Comparison of ENCODE assay signal across 27 cellular contexts in genomic region chr18:67310826-67311225, GRCh38.
DNase-seq lines count a peak whose midpoint lies in the region; ATAC-seq, FAIRE-seq and TF ChIP-seq lines count a peak whose summit lies in the region.
"Had no signal": no experiment of that assay in that cellular context is flagged by ENCODE, and none has a peak within 500 bp of the region (broad histone marks: within the 10 kb centered on the region; RNA-seq: fewer than 3 reads in every experiment).

No MANE protein-coding gene starts in this region.

- no TSS peak for BruUV-seq in endothelial cell of umbilical vein (replicated peaks; lab: Mats Ljungman, UMichigan)

- H4K20me1 ChIP-seq in endothelial cell of umbilical vein (replicated peaks; ENCODE audit: control insufficient read depth, extremely low read depth, insufficient read depth, low read length), result no peaks in the 10 kb centered on the region

- H3K4me1 ChIP-seq in RWPE2 (ENCODE audit: insufficient read depth, poor library complexity, severe bottlenecking) (peaks cover 10% of the 10 kb centered on the region), endothelial cell of umbilical vein (ENCODE audit: control insufficient read depth, extremely low read depth, insufficient read depth, low read length) (peaks cover 5% of the 10 kb centered on the region), Peyer's patch (no peaks in the 10 kb centered on the region)
- H3K4me1 ChIP-seq: body of pancreas, left lung, psoas muscle, SJCRH30, uterus had no signal

- H3K4me1 Mint-ChIP-seq in osteocyte (ENCODE audit: unreplicated experiment), result peaks cover 30% of the 10 kb centered on the region

- peak; percentile 70 for FAIRE-seq in endothelial cell of umbilical vein (lab: Jason Lieb, UNC)
- FAIRE-seq: GM18507 had no signal

- no peaks in the 10 kb centered on the region for H3K27me3 ChIP-seq in RWPE2 (ENCODE audit: insufficient read depth, poor library complexity, severe bottlenecking)
- H3K27me3 ChIP-seq in endothelial cell of umbilical vein (ENCODE audit: control insufficient read depth in 2 of 2, insufficient read depth in 2 of 2, low read length in 2 of 2), result no peaks in the 10 kb centered on the region
- H3K27me3 ChIP-seq in Peyer's patch, result no peaks in the 10 kb centered on the region
- H3K27me3 ChIP-seq: body of pancreas, left lung, MG63, SJCRH30, uterus had no signal

- CTCF ChIA-PET in endothelial cell of umbilical vein (lab: Charles Lee), result interaction anchor here (1.0 kb wide), 1 partner anchor 9 kb away, joined by 3 read pairs; no protein-coding TSS in a partner anchor

- H3K9me3 ChIP-seq in RWPE2 (ENCODE audit: severe bottlenecking) (no peaks in the 10 kb centered on the region), endothelial cell of umbilical vein (replicated peaks; ENCODE audit: control insufficient read depth, insufficient read depth, low read length) (no peaks in the 10 kb centered on the region), Peyer's patch (no peaks in the 10 kb centered on the region)
- H3K9me3 ChIP-seq: body of pancreas, left lung, MG63, psoas muscle, SJCRH30, uterus had no signal

- H2AFZ ChIP-seq in endothelial cell of umbilical vein (ENCODE audit: low read depth, low read length), result no peak overlapping the region

- H3K79me2 ChIP-seq in endothelial cell of umbilical vein (ENCODE audit: control insufficient read depth, insufficient read depth, low read length), result no peaks in the 10 kb centered on the region

- no peaks in the 10 kb centered on the region for H3K9me1 ChIP-seq in endothelial cell of umbilical vein (replicated peaks; ENCODE audit: control insufficient read depth, extremely low read depth, insufficient read depth, low read length)

- ATAC-seq in RWPE2 (ENCODE audit: low read depth) (peak; percentile 63; the same call in 2 of the 3 replicates), HG03175 (IDR thresholded peaks at IDR 0.05; ENCODE audit: unreplicated experiment) (no peak)
- ATAC-seq: activated naive CD4-positive, alpha-beta T cell treated with anti-CD3 and anti-CD28 coated beads, Interleukin-2, amount 50 U/mL, for 72 hours; activated T-cell treated with anti-CD3 and anti-CD28 coated beads, Interleukin-2, amount 50 U/mL, for 72 hours; body of pancreas; left lung; psoas muscle had no signal

- TF ChIP-seq POLR2A in endothelial cell of umbilical vein (IDR thresholded peaks at IDR 0.05; ENCODE audit: low read depth, low read length) (no peak), Peyer's patch (IDR thresholded peaks at IDR 0.05) (no peak)

- peaks cover under 1% of the 10 kb centered on the region for H3K9me3 Mint-ChIP-seq in osteocyte (ENCODE audit: unreplicated experiment)
- H3K9me3 Mint-ChIP-seq: activated naive CD4-positive, alpha-beta T cell treated with anti-CD3 and anti-CD28 coated beads, Interleukin-2, amount 50 U/mL, for 72 hours; activated T-cell treated with anti-CD3 and anti-CD28 coated beads, Interleukin-2, amount 50 U/mL, for 72 hours; dendritic cell treated with granulocyte-macrophage colony-stimulating factor and Interleukin-4, amounts not matched to agents 40 ng/mL and 50 ng/mL, for 4 days had no signal

- H3K9ac ChIP-seq in endothelial cell of umbilical vein (replicated peaks; ENCODE audit: extremely low read depth, insufficient read depth, low read length), result no peak overlapping the region

- intact Hi-C loops in endothelial cell of umbilical vein (cut with micrococcal nuclease), result loop anchor here (5.0 kb wide), 1 partner anchor 51 kb away; no protein-coding TSS in a partner anchor

- dilution Hi-C loops in endothelial cell of umbilical vein (cut with MboI; ENCODE audit: extremely low pct_ligation_motif_present, low sequenced_read_pairs), result no loop called here

- H3K36me3 ChIP-seq in RWPE2 (ENCODE audit: low read depth) (no peaks in the 10 kb centered on the region), endothelial cell of umbilical vein (ENCODE audit: control insufficient read depth in 2 of 2, extremely low read depth in 1 of 2, insufficient read depth in 2 of 2, low read length in 2 of 2) (no peaks in the 10 kb centered on the region), Peyer's patch (no peaks in the 10 kb centered on the region)
- H3K36me3 ChIP-seq: left lung, MG63, SJCRH30, uterus had no signal

- H3K4me3 ChIP-seq in RWPE2 (ENCODE audit: severe bottlenecking) (no peak overlapping the region), endothelial cell of umbilical vein (replicated peaks in 1 of 3; ENCODE audit: insufficient read depth in 1 of 3, low read depth in 1 of 3, low read length in 3 of 3) (no peak overlapping the region), Peyer's patch (no peak overlapping the region)
- H3K4me3 ChIP-seq: body of pancreas, left lung, MG63, psoas muscle, SJCRH30, uterus had no signal

- peak overlapping the region; percentile 23 for H3K27ac Mint-ChIP-seq in osteocyte (ENCODE audit: unreplicated experiment)
- H3K27ac Mint-ChIP-seq: activated naive CD4-positive, alpha-beta T cell treated with anti-CD3 and anti-CD28 coated beads, Interleukin-2, amount 50 U/mL, for 72 hours; activated T-cell treated with anti-CD3 and anti-CD28 coated beads, Interleukin-2, amount 50 U/mL, for 72 hours; dendritic cell treated with granulocyte-macrophage colony-stimulating factor and Interleukin-4, amounts not matched to agents 40 ng/mL and 50 ng/mL, for 4 days had no signal

- in situ Hi-C loops in GM13976 (cut with MboI; ENCODE audit: low sequenced_read_pairs, unreplicated experiment), result no loop called here

- peak overlapping the region; percentile 16 for H3K4me2 ChIP-seq in endothelial cell of umbilical vein (ENCODE audit: insufficient read depth, low read length)

- H3K27me3 Mint-ChIP-seq in osteocyte (ENCODE audit: unreplicated experiment), result no peaks in the 10 kb centered on the region
- H3K27me3 Mint-ChIP-seq: dendritic cell treated with granulocyte-macrophage colony-stimulating factor and Interleukin-4, amounts not matched to agents 40 ng/mL and 50 ng/mL, for 4 days had no signal

- peaks cover under 1% of the 10 kb centered on the region for H3K36me3 Mint-ChIP-seq in osteocyte (ENCODE audit: unreplicated experiment)
- H3K36me3 Mint-ChIP-seq: activated naive CD4-positive, alpha-beta T cell treated with anti-CD3 and anti-CD28 coated beads, Interleukin-2, amount 50 U/mL, for 72 hours had no signal

- DNase-seq in EH (ENCODE audit: low read depth) (peak; percentile 69), RWPE2 (ENCODE audit: low spot score) (no peak), endothelial cell of umbilical vein (ENCODE audit: low read depth, low spot score) (peak; percentile 48), osteocyte (ENCODE audit: extremely low spot score, unreplicated experiment) (no peak), GM13976 (ENCODE audit: low spot score) (no peak), Peyer's patch (no peak), DMS53 (lab: John Stamatoyannopoulos, UW) (no peak)
- DNase-seq: activated CD4-positive, CD25-positive, alpha-beta regulatory T cell treated with anti-CD3 and anti-CD28 coated beads, Interleukin-2, amount 50 U/mL, for 72 hours; activated T-cell treated with anti-CD3 and anti-CD28 coated beads, Interleukin-2, amount 50 U/mL, for 72 hours; body of pancreas; DND-41; GOT3; head of caudate nucleus; left lung; MG63; NCI-H1436 treated with DMSO at 0.1 percent for 48 hours; NCI-H774; OCI-M1; psoas muscle; SJCRH30; stimulated activated CD4-positive, alpha-beta T cell treated with anti-CD3 and anti-CD28 coated beads, Interleukin-12 subunit alpha, Interleukin-12 subunit beta, amount 100 ng/mL, for 4 hours; substantia nigra; uterus had no signal

- no peak overlapping the region for H3K27ac ChIP-seq in RWPE2 (ENCODE audit: poor library complexity, severe bottlenecking)
- no peak overlapping the region for H3K27ac ChIP-seq in endothelial cell of umbilical vein (ENCODE audit: insufficient read depth, low read depth, low read length)
- no peak overlapping the region for H3K27ac ChIP-seq in Peyer's patch
- H3K27ac ChIP-seq: body of pancreas, left lung, psoas muscle, SJCRH30, uterus had no signal

- TF ChIP-seq CTCF in RWPE2 (IDR thresholded peaks at IDR 0.05; ENCODE audit: poor library complexity, severe bottlenecking) (no peak), endothelial cell of umbilical vein (IDR thresholded peaks at IDR 0.05; ENCODE audit: extremely low read depth in 1 of 2, insufficient read depth in 1 of 2, low read depth in 1 of 2, low read length in 2 of 2) (no peak), osteocyte (IDR thresholded peaks at IDR 0.05) (no peak), GM13976 (IDR thresholded peaks at IDR 0.05; ENCODE audit: borderline replicate concordance, control extremely low read depth, extremely low read depth, insufficient read depth, missing control alignments) (no peak), Peyer's patch (IDR thresholded peaks at IDR 0.05) (no peak)

- POLR2A ChIA-PET in endothelial cell of umbilical vein (lab: Charles Lee), result no interaction called here

- no peak overlapping the region for H3K4me3 Mint-ChIP-seq in osteocyte (ENCODE audit: unreplicated experiment)
- H3K4me3 Mint-ChIP-seq: activated T-cell treated with anti-CD3 and anti-CD28 coated beads, Interleukin-2, amount 50 U/mL, for 72 hours; dendritic cell treated with granulocyte-macrophage colony-stimulating factor and Interleukin-4, amounts not matched to agents 40 ng/mL and 50 ng/mL, for 4 days had no signal

TF ChIP-seq in endothelial cell of umbilical vein, 7 proteins besides CTCF, POLR2A, EP300 and RAD21:
- TF ChIP-seq FOS (IDR thresholded peaks at IDR 0.05; ENCODE audit: borderline replicate concordance, insufficient read depth, low read length), result peak; percentile 73
- TF ChIP-seq JUN (IDR thresholded peaks at IDR 0.05; ENCODE audit: borderline replicate concordance, insufficient read depth, insufficient read length, low read depth), result peak; percentile 42
- no peak for TF ChIP-seq MYC (IDR thresholded peaks at IDR 0.05; ENCODE audit: low read depth, low read length)

Comparison
In these comparisons a context has a peak if more than half of its experiments do, and no peak if none do; other contexts are left out.
1. DNase-seq: peak in EH (single experiment) and endothelial cell of umbilical vein (single experiment); none in RWPE2 (single experiment), osteocyte (single experiment), GM13976 (single experiment), Peyer's patch (0 of 3) and DMS53 (single experiment).